19 cellular contexts compared by ENCODE assay signal in genomic region chr9:8815219-8815618, GRCh38.
"Had no signal": no experiment of that assay in that cellular context is flagged by ENCODE, and none has a peak within 500 bp of the region (broad histone marks: within the 10 kb centered on the region; RNA-seq: fewer than 3 reads in every experiment).

No MANE protein-coding gene starts in this region.

- H3K9me3 ChIP-seq: SJCRH30 had no signal

- H3K9me3 Mint-ChIP-seq: IgD-negative memory B cell had no signal

- H3K36me3 Mint-ChIP-seq: IgD-negative memory B cell had no signal

- H3K4me1 Mint-ChIP-seq: IgD-negative memory B cell had no signal

- H3K9ac ChIP-seq: KMS-11 had no signal

- H3K27ac ChIP-seq: KMS-11, RWPE1, SJCRH30 had no signal

- ATAC-seq: K562, Panc1, PC-3, SK-N-SH treated with all-trans-retinoic acid at 6 μM for 48 hours had no signal

- H3K27ac Mint-ChIP-seq: IgD-negative memory B cell had no signal

- H3K27me3 ChIP-seq: SJCRH30 had no signal

- H3K27me3 Mint-ChIP-seq: IgD-negative memory B cell had no signal

- H3K4me3 ChIP-seq: K562, SJCRH30 had no signal

- H3K36me3 ChIP-seq: SJCRH30 had no signal

- DNase-seq: Kasumi-1, MM.1S, NCI-H1092 treated with DMSO at 0.1 percent for 48 hours, NCI-H1436, NCI-H187, NCI-H2029, NCI-H2081 treated with DMSO at 0.1 percent for 48 hours, NCI-H2227 treated with DMSO at 0.1 percent for 48 hours, NCI-H524, NCI-H774, PC-3, SHP77 treated with DMSO at 0.1 percent for 48 hours, SJCRH30 had no signal

- H3K4me3 Mint-ChIP-seq: IgD-negative memory B cell had no signal
